ENCODE assay signal across 16 cellular contexts in genomic region chrX:153768311-153769157, GRCh38. TPM values are rescaled to one million over a fixed set of nuclear protein-coding genes. Genes with fewer than 3 reads are reported as not detected.
DNase-seq lines count a peak whose midpoint lies in the region; ATAC-seq and TF ChIP-seq lines count a peak whose summit lies in the region.
"Had no signal": no experiment of that assay in that cellular context is flagged by ENCODE, and none has a peak within 500 bp of the region (broad histone marks: within the 10 kb centered on the region; RNA-seq: fewer than 3 reads in every experiment).

No MANE protein-coding gene starts in this region.

- H3K9ac ChIP-seq in Karpas-422 (ENCODE audit: low read length) = no peak overlapping the region

- H3K9me2 ChIP-seq in Karpas-422 (replicated peaks; ENCODE audit: insufficient read depth, low read length) = no peaks in the 10 kb centered on the region

- no peaks in the 10 kb centered on the region for H3K27me3 Mint-ChIP-seq in activated CD8-positive, alpha-beta T cell treated with anti-CD3 and anti-CD28 coated beads for 36 hours

- peaks cover 16% of the 10 kb centered on the region for H3K4me1 Mint-ChIP-seq in activated CD8-positive, alpha-beta T cell treated with anti-CD3 and anti-CD28 coated beads for 36 hours (ENCODE audit: low read depth)

- no peaks in the 10 kb centered on the region for H3K9me3 ChIP-seq in BE2C
- H3K9me3 ChIP-seq in lower lobe of right lung = no peaks in the 10 kb centered on the region
- no peaks in the 10 kb centered on the region for H3K9me3 ChIP-seq in Karpas-422 (ENCODE audit: low read length)

- no peak overlapping the region for H3K4me3 ChIP-seq in BE2C (ENCODE audit: low read depth, low read length)
- H3K4me3 ChIP-seq in GM12865 (ENCODE audit: low read depth, low read length) = no peak overlapping the region
- no peak overlapping the region for H3K4me3 ChIP-seq in lower lobe of right lung
- no peak overlapping the region for H3K4me3 ChIP-seq in Karpas-422 (ENCODE audit: low read length)

- H3K4me3 Mint-ChIP-seq in activated CD8-positive, alpha-beta T cell treated with anti-CD3 and anti-CD28 coated beads for 36 hours = peak overlapping the region; percentile 31

- intact Hi-C loops in activated CD8-positive, alpha-beta T cell treated with anti-CD3 and anti-CD28 coated beads for 36 hours (cut with micrococcal nuclease) = loop anchor here (10.0 kb wide), 1 partner anchor 156 kb away; the partner anchor contains the start of gene ARHGAP4
- intact Hi-C loops in lower lobe of right lung (cut with DNase I) = loop anchor here (10.0 kb wide), 1 partner anchor 186 kb away; no protein-coding TSS in a partner anchor

- CTCF ChIA-PET in activated CD8-positive, alpha-beta T cell treated with anti-CD3 and anti-CD28 coated beads for 36 hours (lab: Charles Lee) = interaction anchor here (0.6 kb wide), 1 partner anchor 827 kb away, joined by 3 read pairs; no protein-coding TSS in a partner anchor

- H3K36me3 ChIP-seq in BE2C (no peaks in the 10 kb centered on the region), lower lobe of right lung (no peaks in the 10 kb centered on the region), Karpas-422 (ENCODE audit: insufficient read depth, low read length) (no peaks in the 10 kb centered on the region)

- DNase-seq in BE2C = peak; percentile 18
- peak; percentile 0 for DNase-seq in GM12865 (ENCODE audit: low read depth)
- DNase-seq in activated CD8-positive, alpha-beta T cell treated with anti-CD3 and anti-CD28 coated beads for 36 hours = no peak
- peak; percentile 21 for DNase-seq in lower lobe of right lung
- DNase-seq in cerebellar nuclear complex (lab: John Stamatoyannopoulos, UW) = no peak
- DNase-seq in Karpas-422 = no peak
- DNase-seq: C1 segment of cervical spinal cord; effector CD4-positive, alpha-beta T cell; EL; midbrain; NCI-H1092; stimulated activated CD4-positive, alpha-beta T cell treated with anti-CD3 and anti-CD28 coated beads, Interleukin-1b, Interleukin-23, amount 100 ng/mL, for 48 hours had no signal

- H4K20me1 ChIP-seq in Karpas-422 (ENCODE audit: insufficient read depth, low read depth, low read length) = 0 out of 2 replicates have a peak, but pooled peaks cover 4% of the 10 kb centered on the region

- no peak for TF ChIP-seq CTCF in BE2C (IDR thresholded peaks at IDR 0.05; ENCODE audit: low read depth, low read length)
- peak; percentile 1 for TF ChIP-seq CTCF in GM12865 (IDR thresholded peaks at IDR 0.05; ENCODE audit: insufficient read depth, low read depth, low read length, missing control alignments)
- no peak for TF ChIP-seq CTCF in activated CD8-positive, alpha-beta T cell treated with anti-CD3 and anti-CD28 coated beads for 36 hours (IDR thresholded peaks at IDR 0.05)
- TF ChIP-seq CTCF in lower lobe of right lung (IDR thresholded peaks at IDR 0.05) = no peak

- H3K4me1 ChIP-seq in BE2C = peaks cover 14% of the 10 kb centered on the region
- no peaks in the 10 kb centered on the region for H3K4me1 ChIP-seq in lower lobe of right lung
- no peaks in the 10 kb centered on the region for H3K4me1 ChIP-seq in Karpas-422 (ENCODE audit: low read length)

- no peaks in the 10 kb centered on the region for H3K79me2 ChIP-seq in Karpas-422 (ENCODE audit: low read length)

- H3K27ac Mint-ChIP-seq in activated CD8-positive, alpha-beta T cell treated with anti-CD3 and anti-CD28 coated beads for 36 hours = peak overlapping the region; percentile 59

- H3K36me3 Mint-ChIP-seq in activated CD8-positive, alpha-beta T cell treated with anti-CD3 and anti-CD28 coated beads for 36 hours (ENCODE audit: low read depth) = no peaks in the 10 kb centered on the region

- no peaks in the 10 kb centered on the region for H3K27me3 ChIP-seq in BE2C
- no peaks in the 10 kb centered on the region for H3K27me3 ChIP-seq in lower lobe of right lung (ENCODE audit: low read depth)
- H3K27me3 ChIP-seq in Karpas-422 (ENCODE audit: low read length) = no peaks in the 10 kb centered on the region

- POLR2A ChIA-PET in activated CD8-positive, alpha-beta T cell treated with anti-CD3 and anti-CD28 coated beads for 36 hours (lab: Charles Lee) = interaction anchor here (1.3 to 1.6 kb wide), 2 partner anchors 9 to 23 kb away, joined by 4 to 6 read pairs; no protein-coding TSS in a partner anchor

- H3K27ac ChIP-seq in lower lobe of right lung = no peak overlapping the region
- no peak overlapping the region for H3K27ac ChIP-seq in Karpas-422 (ENCODE audit: low read length)

- H3K9me3 Mint-ChIP-seq in activated CD8-positive, alpha-beta T cell treated with anti-CD3 and anti-CD28 coated beads for 36 hours = no peaks in the 10 kb centered on the region

- no peak for ATAC-seq in activated CD8-positive, alpha-beta T cell treated with anti-CD3 and anti-CD28 coated beads for 36 hours
- no peak for ATAC-seq in lower lobe of right lung
- no peak for ATAC-seq in HG02571 (IDR thresholded peaks at IDR 0.05; ENCODE audit: unreplicated experiment)
- ATAC-seq in HG03442 (IDR thresholded peaks at IDR 0.05; ENCODE audit: unreplicated experiment) = no peak
- ATAC-seq: HCT116 had no signal

- no peak overlapping the region for H2AFZ ChIP-seq in Karpas-422 (ENCODE audit: low read length)

- H3K4me2 ChIP-seq in Karpas-422 (ENCODE audit: low read depth, low read length, poor library complexity, severe bottlenecking) = no peak overlapping the region

RNA-seq across cellular contexts. Expression of gene PLXNB3, which starts 4.5 kb away (rescaled TPM):
- 136 TPM for polyA plus RNA-seq in BE2C (2012; ENCODE audit: insufficient read depth, insufficient read length, low read depth)
- 1 to 10 TPM; 7.7 to 8.2 TPM for total RNA-seq in activated CD8-positive, alpha-beta T cell treated with anti-CD3 and anti-CD28 coated beads for 36 hours
- 4.6 TPM for total RNA-seq in lower lobe of right lung
- total RNA-seq in Karpas-422 (2014; rRNA removed; shearing (Covaris generic); ENCODE audit: low replicate concordance) = not detected in 2 replicates

RNA-seq across cellular contexts. Expression of gene SRPK3, which starts 12.3 kb away (rescaled TPM):
- polyA plus RNA-seq in BE2C (2012; ENCODE audit: insufficient read depth, insufficient read length, low read depth) = 30.3 TPM
- under 1 TPM in 1 of 2 experiments, not detected in 1; 0.09 TPM for total RNA-seq in activated CD8-positive, alpha-beta T cell treated with anti-CD3 and anti-CD28 coated beads for 36 hours
- total RNA-seq in lower lobe of right lung = not detected
- total RNA-seq in Karpas-422 (2014; rRNA removed; shearing (Covaris generic); ENCODE audit: low replicate concordance) = not detected in 2 replicates
- total RNA-seq: HT1080 had no signal

RNA-seq across cellular contexts. Expression of gene IDH3G, which starts 25.6 kb away (rescaled TPM):
- 278 TPM for polyA plus RNA-seq in BE2C (2012; ENCODE audit: insufficient read depth, insufficient read length, low read depth)
- 10 to 100 TPM; 54.3 to 56.9 TPM for total RNA-seq in activated CD8-positive, alpha-beta T cell treated with anti-CD3 and anti-CD28 coated beads for 36 hours
- 50.1 TPM for total RNA-seq in lower lobe of right lung
- total RNA-seq in Karpas-422 (2014; rRNA removed; shearing (Covaris generic); ENCODE audit: low replicate concordance) = 46.5 and 80.7 TPM in 2 replicates

RNA-seq across cellular contexts. Expression of gene SSR4, which starts 25.9 kb away (rescaled TPM):
- polyA plus RNA-seq in BE2C (2012; ENCODE audit: insufficient read depth, insufficient read length, low read depth) = 1,099 TPM
- total RNA-seq in activated CD8-positive, alpha-beta T cell treated with anti-CD3 and anti-CD28 coated beads for 36 hours = 100 to 1,000 TPM; 152 to 153 TPM
- 210 TPM for total RNA-seq in lower lobe of right lung
- total RNA-seq in Karpas-422 (2014; rRNA removed; shearing (Covaris generic); ENCODE audit: low replicate concordance) = 249 and 310 TPM in 2 replicates

RNA-seq across cellular contexts. Expression of gene ABCD1, which starts 43.9 kb away (rescaled TPM):
- polyA plus RNA-seq in BE2C (2012; ENCODE audit: insufficient read depth, insufficient read length, low read depth) = 8.8 TPM
- total RNA-seq in activated CD8-positive, alpha-beta T cell treated with anti-CD3 and anti-CD28 coated beads for 36 hours = 1 to 10 TPM; 3.9 to 4.4 TPM
- total RNA-seq in lower lobe of right lung = 14.5 TPM
- 1.9 and 4.1 TPM in 2 replicates for total RNA-seq in Karpas-422 (2014; rRNA removed; shearing (Covaris generic); ENCODE audit: low replicate concordance)

Comparison
In these comparisons a context has a peak if more than half of its experiments do, and no peak if none do; other contexts are left out.
1. DNase-seq: peak in BE2C (single experiment), GM12865 (single experiment) and lower lobe of right lung (single experiment); none in activated CD8-positive, alpha-beta T cell treated with anti-CD3 and anti-CD28 coated beads for 36 hours (single experiment), cerebellar nuclear complex (0 of 2) and Karpas-422 (single experiment).